Comparison of ENCODE assay signal across 20 cellular contexts in the genomic region with DNA sequence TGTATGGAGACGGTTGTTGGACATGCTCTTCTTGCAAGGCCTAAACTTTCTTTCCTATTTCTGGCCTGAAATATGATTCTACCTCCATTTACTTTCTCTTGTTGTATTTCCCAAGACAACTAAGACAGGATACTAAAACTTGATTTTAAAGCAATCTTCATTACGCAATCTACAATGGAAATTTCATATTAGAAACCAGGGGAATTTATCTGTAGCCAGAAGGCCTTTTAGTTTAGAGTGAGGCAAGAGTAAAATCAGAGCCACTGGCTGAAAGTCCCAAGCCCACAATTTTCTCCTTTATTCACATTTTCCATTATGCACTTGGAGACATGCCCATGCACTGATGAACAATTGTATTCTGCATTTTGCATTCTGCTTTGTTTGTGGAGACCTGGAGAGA.
A peak's percentile ranks its signal among the peaks of the same experiment; 100 is the strongest.
DNase-seq lines count a peak whose midpoint lies in the region; ATAC-seq, FAIRE-seq and TF ChIP-seq lines count a peak whose summit lies in the region.
"Had no signal": no experiment of that assay in that cellular context is flagged by ENCODE, and none has a peak within 500 bp of the region (broad histone marks: within the 10 kb centered on the region; RNA-seq: fewer than 3 reads in every experiment).

No MANE protein-coding gene starts in this region.

- no peak for TF ChIP-seq RAD21 in K562 (CRISPR knock-in tag; conservative IDR thresholded peaks at IDR 0.05 in 1 of 2, IDR thresholded peaks at IDR 0.05 in 1 of 2)

- TF ChIP-seq POLR2A in K562 (conservative IDR thresholded peaks at IDR 0.05) = no peak

- H3K36me3 ChIP-seq in K562 (ENCODE audit: control insufficient read depth, insufficient read depth, low read length) = no peaks in the 10 kb centered on the region

- BruUV-seq in K562 (replicated peaks; lab: Mats Ljungman, UMichigan) = no TSS peak

- TF ChIP-seq CTCF in K562 (IDR thresholded peaks at IDR 0.05 in 2 of 3, conservative IDR thresholded peaks at IDR 0.05 in 1 of 3; ENCODE audit: insufficient read depth in 2 of 3, low read depth in 1 of 3, low read length in 3 of 3) (no peak), fibroblast of villous mesenchyme (IDR thresholded peaks at IDR 0.05; ENCODE audit: insufficient read depth, low read depth, low read length) (no peak), omental fat pad (IDR thresholded peaks at IDR 0.05) (no peak)

- H3K4me3 ChIP-seq in K562 (no peak overlapping the region), fibroblast of villous mesenchyme (ENCODE audit: low read depth, low read length) (no peak overlapping the region)
- H3K4me3 ChIP-seq: SK-N-MC had no signal

- WGBS in K562 (ENCODE audit: insufficient coverage, low coverage, missing lambda C conversion rate) = 0% methylated on average over 2 of the region's 2 CpGs

- H3K9me1 ChIP-seq in K562 (ENCODE audit: control insufficient read depth, insufficient read depth, low read length) = no peaks in the 10 kb centered on the region

- CTCF ChIA-PET in K562 (lab: Yijun Ruan, JAX; ENCODE audit: low intra/inter-chr PET ratio) = no interaction called here

- H3K27ac ChIP-seq in K562 (ENCODE audit: extremely low read depth, low read depth, low read length) = no peak overlapping the region
- H3K27ac ChIP-seq: HL-60, KMS-11, SK-N-MC had no signal

- no peak for TF ChIP-seq EP300 in K562 (IDR thresholded peaks at IDR 0.05; ENCODE audit: low read length)

- no peak overlapping the region for H3K4me2 ChIP-seq in K562 (ENCODE audit: insufficient read depth, low read length)
- H3K4me2 ChIP-seq: KMS-11 had no signal

- no peak overlapping the region for H3K9ac ChIP-seq in K562 (ENCODE audit: insufficient read depth in 1 of 2, low read depth in 2 of 2, low read length in 2 of 2)
- H3K9ac ChIP-seq: KMS-11 had no signal

- no peak for FAIRE-seq in K562 (lab: Jason Lieb, UNC)

- no peak overlapping the region for H2AFZ ChIP-seq in K562 (ENCODE audit: low read depth, low read length)

- in situ Hi-C loops in K562 (cut with MboI) = no loop called here

- peak; percentile 9 for DNase-seq in COR-L47 (lab: John Stamatoyannopoulos, UW)
- DNase-seq in K562 (ENCODE audit: extremely low read depth in 1 of 4, low spot score in 3 of 4) = no peak
- DNase-seq in fibroblast of villous mesenchyme (ENCODE audit: low read depth) = peak; percentile 7
- DNase-seq in omental fat pad (ENCODE audit: low spot score) = no peak
- DNase-seq in COLO668 (lab: John Stamatoyannopoulos, UW; ENCODE audit: unreplicated experiment) = no peak
- no peak for DNase-seq in occipital lobe (lab: John Stamatoyannopoulos, UW)
- DNase-seq: DMS79, NCI-H1417, NCI-H1694 treated with DMSO at 0.1 percent for 48 hours, NCI-H2081 treated with DMSO at 0.1 percent for 48 hours, NCI-H446 treated with DMSO at 0.1 percent for 48 hours, NCI-H526 treated with DMSO at 0.1 percent for 48 hours, PC-3, RPMI8226, SHP77 treated with DMSO at 0.1 percent for 48 hours had no signal

- ATAC-seq in K562 (no peak), omental fat pad (ENCODE audit: low FRiP score) (peak; percentile 37), HG03196 (IDR thresholded peaks at IDR 0.05; ENCODE audit: unreplicated experiment) (no peak), HG03095 (IDR thresholded peaks at IDR 0.05; ENCODE audit: unreplicated experiment) (no peak)
- ATAC-seq: PC-3 had no signal

- intact Hi-C loops in K562 (cut with micrococcal nuclease) = no loop called here

- no peaks in the 10 kb centered on the region for H4K20me1 ChIP-seq in K562 (replicated peaks; ENCODE audit: control insufficient read depth, insufficient read depth, low read length)

- POLR2A ChIA-PET in K562 (lab: Yijun Ruan, JAX) = no interaction called here

- H3K79me2 ChIP-seq in K562 (ENCODE audit: control insufficient read depth, insufficient read depth, low read length) = no peaks in the 10 kb centered on the region

- no peaks in the 10 kb centered on the region for H3K9me3 ChIP-seq in K562 (replicated peaks; ENCODE audit: control insufficient read depth, insufficient read depth, low read depth, low read length)

- no peaks in the 10 kb centered on the region for H3K27me3 ChIP-seq in K562 (ENCODE audit: control insufficient read depth in 2 of 2, insufficient read depth in 2 of 2, low read length in 2 of 2)

- H3K4me1 ChIP-seq in K562 (replicated peaks in 1 of 2; ENCODE audit: control insufficient read depth in 2 of 2, insufficient read depth in 2 of 2, low read length in 2 of 2) = no peaks in the 10 kb centered on the region

TF ChIP-seq in K562, 482 proteins besides CTCF, POLR2A, EP300 and RAD21:
- TF ChIP-seq HNRNPUL1 (IDR thresholded peaks at IDR 0.05; ENCODE audit: low read length) (no peak), CEBPB (tag; IDR thresholded peaks at IDR 0.05) (peak; percentile 40; the same call in 1 of the 2 replicates)

Comparison
In these comparisons a context has a peak if more than half of its experiments do, and no peak if none do; other contexts are left out.
1. DNase-seq: peak in COR-L47 (single experiment) and fibroblast of villous mesenchyme (single experiment); none in K562 (0 of 4), omental fat pad (single experiment), COLO668 (single experiment) and occipital lobe (single experiment).